16 cellular contexts compared by ENCODE assay signal in genomic region chr12:52584156-52584682, GRCh38. TPM values are rescaled to one million over a fixed set of nuclear protein-coding genes. Genes with fewer than 3 reads are reported as not detected.
DNase-seq lines count a peak whose midpoint lies in the region; ATAC-seq and TF ChIP-seq lines count a peak whose summit lies in the region.
"Had no signal": no experiment of that assay in that cellular context is flagged by ENCODE, and none has a peak within 500 bp of the region (broad histone marks: within the 10 kb centered on the region; RNA-seq: fewer than 3 reads in every experiment).

No MANE protein-coding gene starts in this region.

- TF ChIP-seq CTCF in coronary artery (IDR thresholded peaks at IDR 0.05) (no peak), upper lobe of left lung (IDR thresholded peaks at IDR 0.05) (no peak), BE2C (IDR thresholded peaks at IDR 0.05; ENCODE audit: low read depth, low read length) (no peak)

- no peaks in the 10 kb centered on the region for H3K4me1 ChIP-seq in upper lobe of left lung
- H3K4me1 ChIP-seq in BE2C, result no peaks in the 10 kb centered on the region

- H3K4me3 Mint-ChIP-seq in T-helper 17 cell, result no peak overlapping the region

- peaks cover 28% of the 10 kb centered on the region for H3K27me3 Mint-ChIP-seq in T-helper 17 cell

- peaks cover 3% of the 10 kb centered on the region for H3K36me3 Mint-ChIP-seq in T-helper 17 cell (ENCODE audit: low read depth)

- H3K9me3 ChIP-seq in T-helper 17 cell (ENCODE audit: control insufficient read depth, low read length, poor library complexity, severe bottlenecking), result no peaks in the 10 kb centered on the region
- H3K9me3 ChIP-seq in upper lobe of left lung, result no peaks in the 10 kb centered on the region
- H3K9me3 ChIP-seq in BE2C, result no peaks in the 10 kb centered on the region

- 83 to 87% methylated on average over 9 of the region's 9 CpGs for WGBS in upper lobe of left lung, 2 donors

- ATAC-seq in T-helper 17 cell, result no peak
- ATAC-seq in sciatic nerve, result no peak
- ATAC-seq in upper lobe of left lung (ENCODE audit: low FRiP score in 2 of 2), result no peak
- ATAC-seq: Right ventricle myocardium inferior had no signal

- no peak for DNase-seq in T-helper 17 cell
- peak; percentile 22 for DNase-seq in coronary artery (ENCODE audit: low spot score)
- DNase-seq in sciatic nerve (ENCODE audit: low spot score), result peak; percentile 39
- no peak for DNase-seq in upper lobe of left lung
- no peak for DNase-seq in BE2C
- DNase-seq: ACHN, EL, GOT3, NCI-H1048, NCI-H146, NCI-H2081 treated with DMSO at 0.1 percent for 48 hours, NCI-H510A, NCI-H774 had no signal

- H3K27me3 ChIP-seq in upper lobe of left lung (no peaks in the 10 kb centered on the region), BE2C (peaks cover 17% of the 10 kb centered on the region)

- TF ChIP-seq POLR2A in upper lobe of left lung (IDR thresholded peaks at IDR 0.05), result no peak

- TF ChIP-seq EP300 in upper lobe of left lung (IDR thresholded peaks at IDR 0.05), result no peak

- intact Hi-C loops in sciatic nerve (cut with DNase I), result loop anchor here (5.0 kb wide), 1 partner anchor 293 kb away; no protein-coding TSS in a partner anchor

- H3K4me3 ChIP-seq in coronary artery, result no peak overlapping the region
- H3K4me3 ChIP-seq in upper lobe of left lung, result no peak overlapping the region
- no peak overlapping the region for H3K4me3 ChIP-seq in BE2C (ENCODE audit: low read depth, low read length)

- H3K36me3 ChIP-seq in upper lobe of left lung, result no peaks in the 10 kb centered on the region
- no peaks in the 10 kb centered on the region for H3K36me3 ChIP-seq in BE2C

- H3K27ac ChIP-seq in coronary artery (no peak overlapping the region), upper lobe of left lung (no peak overlapping the region)
- H3K27ac ChIP-seq: KMS-11 had no signal

- H3K27ac Mint-ChIP-seq in T-helper 17 cell, result peak overlapping the region; percentile 72

- H3K4me1 Mint-ChIP-seq in T-helper 17 cell, result peaks cover 27% of the 10 kb centered on the region

RNA-seq across cellular contexts. Expression of gene KRT74, which starts 10.6 kb away (rescaled TPM):
- total RNA-seq in T-helper 17 cell (not detected), sciatic nerve (not detected), upper lobe of left lung (not detected)
- polyA plus RNA-seq in BE2C (2012; ENCODE audit: insufficient read depth, insufficient read length, low read depth), result not detected
- total RNA-seq: M059J, Right ventricle myocardium inferior had no signal

RNA-seq across cellular contexts. Expression of gene KRT72, which starts 17.0 kb away (rescaled TPM):
- total RNA-seq in T-helper 17 cell, result 1 to 10 TPM in 1 of 2 donors, under 1 TPM in 1; 0.60 to 1.6 TPM
- 0.18 TPM for total RNA-seq in sciatic nerve
- under 1 TPM in 2 of 6 donors, not detected in 4; 0.11 to 0.37 TPM for total RNA-seq in upper lobe of left lung
- not detected for polyA plus RNA-seq in BE2C (2012; ENCODE audit: insufficient read depth, insufficient read length, low read depth)
- total RNA-seq: M059J, Right ventricle myocardium inferior had no signal

RNA-seq across cellular contexts. Expression of gene KRT71, which starts 31.3 kb away (rescaled TPM):
- not detected for total RNA-seq in T-helper 17 cell
- total RNA-seq in sciatic nerve, result not detected
- total RNA-seq in upper lobe of left lung, result not detected
- polyA plus RNA-seq in BE2C (2012; ENCODE audit: insufficient read depth, insufficient read length, low read depth), result not detected
- total RNA-seq: M059J, Right ventricle myocardium inferior had no signal

RNA-seq across cellular contexts. Expression of gene KRT73, which starts 34.1 kb away (rescaled TPM):
- total RNA-seq in T-helper 17 cell, result 1 to 10 TPM in 1 of 2 donors, under 1 TPM in 1; 0.40 to 1.1 TPM
- not detected for total RNA-seq in sciatic nerve
- under 1 TPM in 2 of 6 donors, not detected in 4; 0.15 to 0.55 TPM for total RNA-seq in upper lobe of left lung
- not detected for polyA plus RNA-seq in BE2C (2012; ENCODE audit: insufficient read depth, insufficient read length, low read depth)
- total RNA-seq: M059J, Right ventricle myocardium inferior had no signal

Comparison
In these comparisons a context has a peak if more than half of its experiments do, and no peak if none do; other contexts are left out.
1. DNase-seq: peak in coronary artery (single experiment) and sciatic nerve (single experiment); none in T-helper 17 cell (0 of 3), upper lobe of left lung (0 of 2) and BE2C (single experiment).